15 cellular contexts compared by ENCODE assay signal in the genomic region with DNA sequence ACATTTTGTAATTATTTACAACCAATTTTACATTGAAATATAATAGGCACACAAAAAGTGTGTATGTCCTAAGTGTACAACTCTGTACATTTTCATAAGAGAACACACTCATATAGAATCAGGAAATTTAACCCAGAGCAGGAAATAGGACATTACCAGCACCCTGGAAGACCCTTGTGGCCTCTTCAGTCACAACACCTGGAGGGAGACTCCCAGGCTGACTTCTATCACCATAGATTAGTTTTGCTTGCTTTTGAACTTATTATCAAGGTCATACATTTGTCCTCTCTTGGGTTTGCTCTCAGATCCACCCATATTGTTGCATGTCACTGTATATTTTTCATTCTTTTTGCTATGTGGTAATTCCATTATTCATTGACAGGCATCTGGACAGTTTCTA.
"Had no signal": no experiment of that assay in that cellular context is flagged by ENCODE, and none has a peak within 500 bp of the region (broad histone marks: within the 10 kb centered on the region; RNA-seq: fewer than 3 reads in every experiment).

No MANE protein-coding gene starts in this region.

- H3K27ac Mint-ChIP-seq: activated naive CD8-positive, alpha-beta T cell treated with anti-CD3 and anti-CD28 coated beads, Interleukin-2, amount 10 ng/mL, durations not matched to agents 7 days and 5 days; nephron progenitor cell; T-helper 1 cell treated with Interleukin-12 subunit alpha and Interleukin-12 subunit beta and Interleukin-4 antibody, amounts not matched to agents 30 μg/mL and 1 μg/mL, for 36 hours had no signal

- ATAC-seq: activated CD4-positive, CD25-positive, alpha-beta regulatory T cell treated with anti-CD3 and anti-CD28 coated beads, Interleukin-2, amount 50 U/mL, for 24 hours; gastrocnemius medialis; left ventricle myocardium superior had no signal

- H3K4me3 Mint-ChIP-seq: activated naive CD8-positive, alpha-beta T cell treated with anti-CD3 and anti-CD28 coated beads, Interleukin-2, amount 10 ng/mL, durations not matched to agents 7 days and 5 days; nephron progenitor cell; T-helper 1 cell treated with Interleukin-12 subunit alpha and Interleukin-12 subunit beta and Interleukin-4 antibody, amounts not matched to agents 30 μg/mL and 1 μg/mL, for 36 hours had no signal

- DNase-seq: activated CD4-positive, alpha-beta T cell treated with anti-CD3 and anti-CD28 coated beads, Interleukin-2, amount 50 U/mL, for 48 hours; activated naive CD8-positive, alpha-beta T cell treated with anti-CD3 and anti-CD28 coated beads, Interleukin-2, amount 10 ng/mL, durations not matched to agents 7 days and 5 days; aorta; gastrocnemius medialis; kidney; mesenchymal stem cell; nephron progenitor cell; ovary; stimulated activated CD4-positive, alpha-beta T cell treated with anti-CD3 and anti-CD28 coated beads, Interleukin-4, amount 100 ng/mL, for 4 hours; stomach; uterus had no signal

- H3K9me3 Mint-ChIP-seq: activated naive CD8-positive, alpha-beta T cell treated with anti-CD3 and anti-CD28 coated beads, Interleukin-2, amount 10 ng/mL, durations not matched to agents 7 days and 5 days; nephron progenitor cell; T-helper 1 cell treated with Interleukin-12 subunit alpha and Interleukin-12 subunit beta and Interleukin-4 antibody, amounts not matched to agents 30 μg/mL and 1 μg/mL, for 36 hours had no signal

- H3K36me3 Mint-ChIP-seq: activated naive CD8-positive, alpha-beta T cell treated with anti-CD3 and anti-CD28 coated beads, Interleukin-2, amount 10 ng/mL, durations not matched to agents 7 days and 5 days had no signal

- H3K27ac ChIP-seq: gastrocnemius medialis, ovary, stomach, thyroid gland, uterus had no signal
